Comparison of ENCODE assay signal across 15 cellular contexts in the genomic region with DNA sequence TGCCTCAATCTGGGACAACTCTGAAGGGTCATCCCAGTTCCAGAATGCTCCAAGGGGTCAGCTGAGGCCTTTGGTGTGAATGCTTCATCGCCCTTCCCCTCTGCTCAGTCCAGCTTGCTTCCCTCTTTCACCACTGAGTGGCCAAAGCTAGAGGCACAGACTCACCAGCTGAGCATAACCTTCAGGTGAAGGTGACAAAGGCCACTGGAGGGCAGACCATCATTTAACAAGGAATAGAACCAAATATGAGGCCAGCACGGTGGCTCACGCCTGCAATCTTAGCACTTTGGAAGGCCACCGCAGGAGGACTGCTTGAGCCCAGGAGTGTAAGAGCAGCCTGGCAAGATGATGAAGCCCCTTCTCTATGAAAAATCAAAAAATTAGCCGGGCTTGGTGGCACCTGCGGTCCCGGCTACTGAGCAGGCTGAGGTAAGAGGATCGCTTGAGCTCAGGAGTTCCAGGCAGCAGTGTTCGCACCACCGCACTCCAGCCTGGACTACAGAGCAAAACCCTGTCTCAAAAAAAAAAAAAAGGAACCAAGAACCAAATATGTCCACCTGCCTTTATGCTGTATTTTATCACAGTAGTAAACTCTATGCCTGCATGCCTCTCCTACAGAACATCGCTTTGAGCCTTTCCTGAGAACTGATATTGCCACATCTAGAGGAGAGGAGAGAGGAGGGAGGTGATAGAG. TPM values are rescaled to one million over a fixed set of nuclear protein-coding genes. Genes with fewer than 3 reads are reported as not detected.
A peak's percentile ranks its signal among the peaks of the same experiment; 100 is the strongest.
DNase-seq lines count a peak whose midpoint lies in the region; ATAC-seq, FAIRE-seq and TF ChIP-seq lines count a peak whose summit lies in the region.
"Had no signal": no experiment of that assay in that cellular context is flagged by ENCODE, and none has a peak within 500 bp of the region (broad histone marks: within the 10 kb centered on the region; RNA-seq: fewer than 3 reads in every experiment).

No MANE protein-coding gene starts in this region.

- intact Hi-C loops in activated CD8-positive, alpha-beta T cell treated with anti-CD3 and anti-CD28 coated beads for 36 hours (cut with micrococcal nuclease) = no loop called here
- intact Hi-C loops in pancreas (cut with DNase I) = no loop called here

- no peaks in the 10 kb centered on the region for H3K4me1 Mint-ChIP-seq in activated CD8-positive, alpha-beta T cell treated with anti-CD3 and anti-CD28 coated beads for 36 hours (ENCODE audit: low read depth)
- H3K4me1 Mint-ChIP-seq in activated CD8-positive, alpha-beta T cell treated with anti-CD3 and anti-CD28 coated beads, Interleukin-2, amount 10 ng/mL, durations not matched to agents 7 days and 5 days (ENCODE audit: low read depth) = no peaks in the 10 kb centered on the region

- CTCF ChIA-PET in activated CD8-positive, alpha-beta T cell treated with anti-CD3 and anti-CD28 coated beads for 36 hours (lab: Charles Lee) = interaction anchor here (1.2 kb wide), 1 partner anchor 10 kb away, joined by 3 read pairs; no protein-coding TSS in a partner anchor
- CTCF ChIA-PET in activated CD8-positive, alpha-beta T cell treated with anti-CD3 and anti-CD28 coated beads, Interleukin-2, amount 10 ng/mL, durations not matched to agents 7 days and 5 days (lab: Charles Lee) = no interaction called here

- H3K27me3 Mint-ChIP-seq in activated CD8-positive, alpha-beta T cell treated with anti-CD3 and anti-CD28 coated beads for 36 hours = no peaks in the 10 kb centered on the region
- H3K27me3 Mint-ChIP-seq in activated CD8-positive, alpha-beta T cell treated with anti-CD3 and anti-CD28 coated beads, Interleukin-2, amount 10 ng/mL, durations not matched to agents 7 days and 5 days (ENCODE audit: low read depth) = no peaks in the 10 kb centered on the region

- H3K27me3 ChIP-seq in pancreas = no peaks in the 10 kb centered on the region
- H3K27me3 ChIP-seq: suprapubic skin had no signal

- 88 to 89% methylated on average over 11 of the region's 11 CpGs for WGBS in pancreas, 2 donors

- H3K4me3 Mint-ChIP-seq in activated CD8-positive, alpha-beta T cell treated with anti-CD3 and anti-CD28 coated beads for 36 hours = no peak overlapping the region
- no peak overlapping the region for H3K4me3 Mint-ChIP-seq in activated CD8-positive, alpha-beta T cell treated with anti-CD3 and anti-CD28 coated beads, Interleukin-2, amount 10 ng/mL, durations not matched to agents 7 days and 5 days

- POLR2A ChIA-PET in activated CD8-positive, alpha-beta T cell treated with anti-CD3 and anti-CD28 coated beads for 36 hours (lab: Charles Lee) = interaction anchor here (2.3 kb wide), 1 partner anchor 12 kb away, joined by 5 read pairs; no protein-coding TSS in a partner anchor
- POLR2A ChIA-PET in activated CD8-positive, alpha-beta T cell treated with anti-CD3 and anti-CD28 coated beads, Interleukin-2, amount 10 ng/mL, durations not matched to agents 7 days and 5 days (lab: Charles Lee) = no interaction called here

- no peak for TF ChIP-seq CTCF in activated CD8-positive, alpha-beta T cell treated with anti-CD3 and anti-CD28 coated beads for 36 hours (IDR thresholded peaks at IDR 0.05)
- TF ChIP-seq CTCF in LNCAP (IDR thresholded peaks at IDR 0.05) (peak; percentile 36; the same call in 1 of the 2 replicates), pancreas (IDR thresholded peaks at IDR 0.05) (no peak)

- no peak for FAIRE-seq in pancreas (lab: Jason Lieb, UNC)
- FAIRE-seq: G401.6 had no signal

- no peak overlapping the region for H3K4me3 ChIP-seq in pancreas
- H3K4me3 ChIP-seq: lower lobe of right lung, psoas muscle, suprapubic skin had no signal

- no peaks in the 10 kb centered on the region for H3K9me3 ChIP-seq in pancreas
- H3K9me3 ChIP-seq: lower lobe of right lung, psoas muscle, suprapubic skin had no signal

- H3K36me3 Mint-ChIP-seq in activated CD8-positive, alpha-beta T cell treated with anti-CD3 and anti-CD28 coated beads for 36 hours (ENCODE audit: low read depth) = no peaks in the 10 kb centered on the region
- H3K36me3 Mint-ChIP-seq in activated CD8-positive, alpha-beta T cell treated with anti-CD3 and anti-CD28 coated beads, Interleukin-2, amount 10 ng/mL, durations not matched to agents 7 days and 5 days (ENCODE audit: low read depth) = no peaks in the 10 kb centered on the region

- no peaks in the 10 kb centered on the region for H3K9me3 Mint-ChIP-seq in activated CD8-positive, alpha-beta T cell treated with anti-CD3 and anti-CD28 coated beads for 36 hours
- H3K9me3 Mint-ChIP-seq in activated CD8-positive, alpha-beta T cell treated with anti-CD3 and anti-CD28 coated beads, Interleukin-2, amount 10 ng/mL, durations not matched to agents 7 days and 5 days (ENCODE audit: insufficient read depth) = no peaks in the 10 kb centered on the region

- no peak overlapping the region for H3K27ac Mint-ChIP-seq in activated CD8-positive, alpha-beta T cell treated with anti-CD3 and anti-CD28 coated beads for 36 hours
- no peak overlapping the region for H3K27ac Mint-ChIP-seq in activated CD8-positive, alpha-beta T cell treated with anti-CD3 and anti-CD28 coated beads, Interleukin-2, amount 10 ng/mL, durations not matched to agents 7 days and 5 days

- peak; percentile 39 for ATAC-seq in activated CD8-positive, alpha-beta T cell treated with anti-CD3 and anti-CD28 coated beads for 36 hours
- no peak for ATAC-seq in activated CD8-positive, alpha-beta T cell treated with anti-CD3 and anti-CD28 coated beads, Interleukin-2, amount 10 ng/mL, durations not matched to agents 7 days and 5 days
- peak in 3 of 4 donors; percentile 39 to 45 (median 43) for ATAC-seq in pancreas
- no peak for ATAC-seq in HG03039 (IDR thresholded peaks at IDR 0.05; ENCODE audit: unreplicated experiment)
- ATAC-seq: psoas muscle had no signal

- H3K27ac ChIP-seq in pancreas = no peak overlapping the region
- H3K27ac ChIP-seq: lower lobe of right lung, psoas muscle, suprapubic skin had no signal

- DNase-seq in activated CD8-positive, alpha-beta T cell treated with anti-CD3 and anti-CD28 coated beads for 36 hours = no peak
- DNase-seq in activated CD8-positive, alpha-beta T cell treated with anti-CD3 and anti-CD28 coated beads, Interleukin-2, amount 10 ng/mL, durations not matched to agents 7 days and 5 days = no peak
- DNase-seq in cerebellar cortex (ENCODE audit: low spot score) = peak; percentile 22
- peak in 1 of 6 donors; percentile 33 for DNase-seq in pancreas
- no peak for DNase-seq in retina
- no peak for DNase-seq in NCI-H748 treated with DMSO at 0.1 percent for 48 hours (lab: John Stamatoyannopoulos, UW)
- DNase-seq: amygdala, lower lobe of right lung, NCI-H69, psoas muscle, T-helper 1 cell had no signal

- no peaks in the 10 kb centered on the region for H3K36me3 ChIP-seq in pancreas

- H3K4me1 ChIP-seq in pancreas = peaks cover 0 to 10% (median 8%) of the 10 kb centered on the region in 3 donors
- H3K4me1 ChIP-seq: psoas muscle had no signal

RNA-seq across cellular contexts. Expression of a gene that starts 13.4 kb away (rescaled TPM):
- 10 to 100 TPM; 17.0 to 19.2 TPM for total RNA-seq in activated CD8-positive, alpha-beta T cell treated with anti-CD3 and anti-CD28 coated beads for 36 hours
- 10 to 100 TPM; 23.6 to 28.3 TPM for total RNA-seq in activated CD8-positive, alpha-beta T cell treated with anti-CD3 and anti-CD28 coated beads, Interleukin-2, amount 10 ng/mL, durations not matched to agents 7 days and 5 days
- 10 to 100 TPM in 2 of 6 donors, 1 to 10 TPM in 4; 7.4 to 16.7 (median 9.2) TPM for total RNA-seq in pancreas
- 10 to 100 TPM in 1 of 2 donors, 1 to 10 TPM in 1; 8.6 to 13.1 TPM for polyA plus RNA-seq in pancreas

Comparison
In these comparisons a context has a peak if more than half of its experiments do, and no peak if none do; other contexts are left out.
1. ATAC-seq: peak in activated CD8-positive, alpha-beta T cell treated with anti-CD3 and anti-CD28 coated beads for 36 hours (single experiment) and pancreas (3 of 4); none in activated CD8-positive, alpha-beta T cell treated with anti-CD3 and anti-CD28 coated beads, Interleukin-2, amount 10 ng/mL, durations not matched to agents 7 days and 5 days (single experiment) and HG03039 (single experiment).